Comparison of ENCODE assay signal across 13 cellular contexts in the genomic region with DNA sequence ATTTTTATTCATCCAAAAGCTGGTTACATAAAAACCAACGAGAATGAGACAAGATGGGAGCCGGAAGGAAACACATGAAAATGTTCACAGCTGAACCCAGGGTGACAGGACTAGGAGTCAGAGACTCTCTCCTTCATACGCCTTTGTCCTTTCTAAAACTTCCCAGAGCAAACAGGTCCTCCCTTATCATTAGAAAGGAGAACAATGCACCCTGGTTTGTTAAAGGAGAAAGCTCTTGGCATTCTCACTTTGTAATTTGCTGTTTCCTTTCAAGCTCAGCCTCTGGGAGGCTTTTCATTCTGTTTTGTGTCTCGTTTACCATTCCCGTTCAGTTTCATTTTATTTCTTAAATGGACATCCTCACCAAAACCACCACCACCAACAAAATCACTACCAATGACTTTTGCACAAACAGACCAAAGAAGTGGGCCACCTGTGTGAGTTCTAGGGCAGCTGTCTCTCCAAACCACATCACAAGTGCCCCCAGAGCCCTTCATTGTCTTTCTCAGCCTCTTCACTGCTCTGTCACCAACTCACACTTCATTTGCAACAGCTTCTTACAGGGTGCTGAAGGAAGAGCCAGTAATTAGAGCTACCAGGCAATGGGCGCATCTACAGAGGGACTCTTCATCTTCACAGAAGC.
A peak's percentile ranks its signal among the peaks of the same experiment; 100 is the strongest.
DNase-seq lines count a peak whose midpoint lies in the region; ATAC-seq and TF ChIP-seq lines count a peak whose summit lies in the region.
"Had no signal": no experiment of that assay in that cellular context is flagged by ENCODE, and none has a peak within 500 bp of the region (broad histone marks: within the 10 kb centered on the region; RNA-seq: fewer than 3 reads in every experiment).

No MANE protein-coding gene starts in this region.

- ATAC-seq in heart left ventricle: peak in 1 of 4 donors; percentile 25
- ATAC-seq in activated CD8-positive, alpha-beta T cell treated with anti-CD3 and anti-CD28 coated beads, Interleukin-2, amount 10 ng/mL, durations not matched to agents 7 days and 5 days: peak; percentile 25
- ATAC-seq in GM18498 (IDR thresholded peaks at IDR 0.05; ENCODE audit: unreplicated experiment): no peak
- ATAC-seq: foreskin keratinocyte had no signal

- TF ChIP-seq POLR2A in heart left ventricle (IDR thresholded peaks at IDR 0.05): no peak
- TF ChIP-seq POLR2A in tibial nerve (IDR thresholded peaks at IDR 0.05): no peak

- H3K4me3 Mint-ChIP-seq in activated CD8-positive, alpha-beta T cell treated with anti-CD3 and anti-CD28 coated beads, Interleukin-2, amount 10 ng/mL, durations not matched to agents 7 days and 5 days: peak overlapping the region; percentile 79

- intact Hi-C loops in heart left ventricle (cut with DNase I): no loop called here
- intact Hi-C loops in cardiac septum (cut with DNase I): no loop called here

- H3K9me3 Mint-ChIP-seq in activated CD8-positive, alpha-beta T cell treated with anti-CD3 and anti-CD28 coated beads, Interleukin-2, amount 10 ng/mL, durations not matched to agents 7 days and 5 days (ENCODE audit: insufficient read depth): no peaks in the 10 kb centered on the region

- H3K36me3 Mint-ChIP-seq in activated CD8-positive, alpha-beta T cell treated with anti-CD3 and anti-CD28 coated beads, Interleukin-2, amount 10 ng/mL, durations not matched to agents 7 days and 5 days (ENCODE audit: low read depth): peaks cover 7% of the 10 kb centered on the region

- peaks cover 70% of the 10 kb centered on the region for H3K4me1 Mint-ChIP-seq in activated CD8-positive, alpha-beta T cell treated with anti-CD3 and anti-CD28 coated beads, Interleukin-2, amount 10 ng/mL, durations not matched to agents 7 days and 5 days (ENCODE audit: low read depth)

- CTCF ChIA-PET in activated CD8-positive, alpha-beta T cell treated with anti-CD3 and anti-CD28 coated beads, Interleukin-2, amount 10 ng/mL, durations not matched to agents 7 days and 5 days (lab: Charles Lee): interaction anchor here (0.9 to 4.2 kb wide), 14 partner anchors 9 to 85 kb away, joined by 3 to 37 read pairs (median 4); no protein-coding TSS in a partner anchor

- no peaks in the 10 kb centered on the region for H3K36me3 ChIP-seq in heart left ventricle
- no peaks in the 10 kb centered on the region for H3K36me3 ChIP-seq in iPS-20b (ENCODE audit: insufficient read depth, low read depth, low read length)
- no peaks in the 10 kb centered on the region for H3K36me3 ChIP-seq in tibial nerve
- H3K36me3 ChIP-seq: WERI-Rb-1 had no signal

- H3K4me3 ChIP-seq in heart left ventricle (no peak overlapping the region), iPS-20b (ENCODE audit: low read length) (peak overlapping the region; percentile 44), tibial nerve (no peak overlapping the region)
- H3K4me3 ChIP-seq: mucosa of descending colon, PC-9 had no signal

- DNase-seq in heart left ventricle (no peak), cardiac septum (ENCODE audit: low spot score) (no peak), tibial nerve (ENCODE audit: low spot score in 2 of 2) (no peak), GDM1 (lab: John Stamatoyannopoulos, UW) (no peak), DMS53 treated with DMSO at 0.1 percent for 48 hours (lab: John Stamatoyannopoulos, UW; ENCODE audit: unreplicated experiment) (no peak)
- peak; percentile 60 for DNase-seq in activated CD8-positive, alpha-beta T cell treated with anti-CD3 and anti-CD28 coated beads, Interleukin-2, amount 10 ng/mL, durations not matched to agents 7 days and 5 days
- DNase-seq: foreskin keratinocyte; PC-9; stimulated activated CD4-positive, alpha-beta T cell treated with anti-CD3 and anti-CD28 coated beads, Interleukin-12 subunit alpha, Interleukin-12 subunit beta, amount 100 ng/mL, for 4 hours; WERI-Rb-1 had no signal

- H3K27ac ChIP-seq in heart left ventricle (peak overlapping the region in 11 of 12 donors; percentile 0 to 82 (median 50)), iPS-20b (ENCODE audit: low read length) (peak overlapping the region; percentile 43), tibial nerve (peak overlapping the region; percentile 9 to 87 (median 68))
- H3K27ac ChIP-seq: foreskin keratinocyte, PC-9, WERI-Rb-1 had no signal

- H3K27ac Mint-ChIP-seq in activated CD8-positive, alpha-beta T cell treated with anti-CD3 and anti-CD28 coated beads, Interleukin-2, amount 10 ng/mL, durations not matched to agents 7 days and 5 days: peak overlapping the region; percentile 87

- peak overlapping the region; percentile 54; the same call in 1 of the 2 replicates for H3K9ac ChIP-seq in iPS-20b (ENCODE audit: low read depth, low read length)

- POLR2A ChIA-PET in activated CD8-positive, alpha-beta T cell treated with anti-CD3 and anti-CD28 coated beads, Interleukin-2, amount 10 ng/mL, durations not matched to agents 7 days and 5 days (lab: Charles Lee): interaction anchor here (1.1 to 3.1 kb wide), 9 partner anchors 9 to 105 kb away, joined by 3 to 19 read pairs (median 7); a partner anchor contains a TSS

- H3K27me3 Mint-ChIP-seq in activated CD8-positive, alpha-beta T cell treated with anti-CD3 and anti-CD28 coated beads, Interleukin-2, amount 10 ng/mL, durations not matched to agents 7 days and 5 days (ENCODE audit: low read depth): no peaks in the 10 kb centered on the region

- H3K9me3 ChIP-seq in heart left ventricle (no peaks in the 10 kb centered on the region), iPS-20b (ENCODE audit: insufficient read depth, low read depth, low read length) (no peaks in the 10 kb centered on the region), tibial nerve (no peaks in the 10 kb centered on the region)
- H3K9me3 ChIP-seq: mucosa of descending colon had no signal

- H3K4me1 ChIP-seq in heart left ventricle (peaks cover 4 to 83% (median 61%) of the 10 kb centered on the region in 12 donors), iPS-20b (ENCODE audit: insufficient read depth, low read length) (peaks cover 51% of the 10 kb centered on the region), tibial nerve (peaks cover 0 to 94% (median 73%) of the 10 kb centered on the region in 4 donors)

- H3K27me3 ChIP-seq in heart left ventricle (no peaks in the 10 kb centered on the region), iPS-20b (ENCODE audit: insufficient read depth, low read length) (no peaks in the 10 kb centered on the region), tibial nerve (no peaks in the 10 kb centered on the region)
- H3K27me3 ChIP-seq: foreskin keratinocyte had no signal

- TF ChIP-seq CTCF in heart left ventricle (IDR thresholded peaks at IDR 0.05) (no peak), tibial nerve (IDR thresholded peaks at IDR 0.05) (no peak)

- no peak for TF ChIP-seq EP300 in tibial nerve (IDR thresholded peaks at IDR 0.05)

- 49 to 64% (median 54%) methylated on average over 6 of the region's 6 CpGs for WGBS in heart left ventricle, 4 donors
- 43 to 46% methylated on average over 6 of the region's 6 CpGs for WGBS in tibial nerve, 2 donors
